8 cellular contexts compared by ENCODE assay signal in genomic region chr17:27333410-27333980, GRCh38. TPM values are rescaled to one million over a fixed set of nuclear protein-coding genes. Genes with fewer than 3 reads are reported as not detected.
DNase-seq lines count a peak whose midpoint lies in the region; ATAC-seq, FAIRE-seq and TF ChIP-seq lines count a peak whose summit lies in the region.

No MANE protein-coding gene starts in this region.

- WGBS in right lobe of liver (ENCODE audit: insufficient coverage, low coverage, low lambda C conversion rate, missing lambda C conversion rate): 43% methylated on average over 11 of the region's 11 CpGs

- TF ChIP-seq CTCF in cardiac muscle cell (IDR thresholded peaks at IDR 0.05; ENCODE audit: low read depth, low read length): no peak
- TF ChIP-seq CTCF in right lobe of liver (IDR thresholded peaks at IDR 0.05): no peak
- TF ChIP-seq CTCF in upper lobe of right lung (IDR thresholded peaks at IDR 0.05): no peak

- H3K27me3 ChIP-seq in cardiac muscle cell: no peaks in the 10 kb centered on the region
- no peaks in the 10 kb centered on the region for H3K27me3 ChIP-seq in right lobe of liver
- no peaks in the 10 kb centered on the region for H3K27me3 ChIP-seq in upper lobe of right lung

- H3K9me3 ChIP-seq in cardiac muscle cell (ENCODE audit: low read depth): no peaks in the 10 kb centered on the region
- no peaks in the 10 kb centered on the region for H3K9me3 ChIP-seq in right lobe of liver
- H3K9me3 ChIP-seq in upper lobe of right lung: no peaks in the 10 kb centered on the region

- DNase-seq in cardiac muscle cell (ENCODE audit: low read depth in 1 of 2, low spot score in 1 of 2) (no peak), Right ventricle myocardium inferior (ENCODE audit: missing footprints) (no peak), right lobe of liver (peak in 1 of 3 donors; percentile 44), upper lobe of right lung (no peak), GM12892 (ENCODE audit: insufficient read length) (no peak), AG08395 (ENCODE audit: low spot score) (no peak)

- intact Hi-C loops in Right ventricle myocardium inferior (cut with DNase I) (loop anchor here (1.0 to 2.0 kb wide), 3 partner anchors 39 to 97 kb away; partner anchors contain the start of gene WSB1), right lobe of liver (cut with DNase I) (loop anchor here in 1 of 2 donors (5.0 kb wide), 1 partner anchor 91 kb away; no protein-coding TSS in a partner anchor), upper lobe of right lung (cut with DNase I) (loop anchor here (10.0 kb wide), 1 partner anchor 89 kb away; no protein-coding TSS in a partner anchor)

- H3K4me3 ChIP-seq in cardiac muscle cell (peak overlapping the region; percentile 6), right lobe of liver (peak overlapping the region; percentile 36 to 60 (median 59)), upper lobe of right lung (peak overlapping the region; percentile 54)

- TF ChIP-seq POLR2A in right lobe of liver (IDR thresholded peaks at IDR 0.05) (no peak), GM12892 (IDR thresholded peaks at IDR 0.05; ENCODE audit: low read depth, low read length) (no peak)

- H3K4me1 ChIP-seq in cardiac muscle cell (ENCODE audit: low read depth) (peaks cover 9% of the 10 kb centered on the region), right lobe of liver (peaks cover 0 to 7% (median 0%) of the 10 kb centered on the region in 4 donors), upper lobe of right lung (peaks cover 19% of the 10 kb centered on the region)

- H3K36me3 ChIP-seq in cardiac muscle cell (no peaks in the 10 kb centered on the region), right lobe of liver (no peaks in the 10 kb centered on the region), upper lobe of right lung (no peaks in the 10 kb centered on the region)

- ATAC-seq in Right ventricle myocardium inferior (no peak), right lobe of liver (no peak), upper lobe of right lung (no peak), HG02981 (IDR thresholded peaks at IDR 0.05; ENCODE audit: unreplicated experiment) (no peak)

- H3K27ac ChIP-seq in cardiac muscle cell (peak overlapping the region; percentile 89), angular gyrus (ENCODE audit: low read depth, low read length) (peak overlapping the region; percentile 95), right lobe of liver (peak overlapping the region; percentile 87 to 92 (median 90)), upper lobe of right lung (peak overlapping the region; percentile 88)

- FAIRE-seq in GM12892 (lab: Jason Lieb, UNC): no peak

RNA-seq across cellular contexts. Expression of gene WSB1, which starts 39.6 kb away (rescaled TPM):
- total RNA-seq in cardiac muscle cell (197 and 471 TPM in 2 replicates), Right ventricle myocardium inferior (48.7 TPM), right lobe of liver (10 to 100 TPM; 28.3 to 97.6 (median 35.0) TPM), upper lobe of right lung (360 TPM)
- polyA plus RNA-seq in cardiac muscle cell: 308 and 557 TPM in 2 replicates
- 163 TPM for polyA plus RNA-seq in GM12892 (2012; ENCODE audit: missing spikeins)

Comparison
In these comparisons a context has a peak if more than half of its experiments do, and no peak if none do; other contexts are left out.
1. H3K4me3 ChIP-seq: peak in every context shown above with its lines; median percentile 59 in right lobe of liver; 54 in upper lobe of right lung; 6 in cardiac muscle cell.